Comparison of ENCODE assay signal across 11 cellular contexts in genomic region chr6:30724906-30725667, GRCh38. TPM values are rescaled to one million over a fixed set of nuclear protein-coding genes. Genes with fewer than 3 reads are reported as not detected.
DNase-seq lines count a peak whose midpoint lies in the region; ATAC-seq and TF ChIP-seq lines count a peak whose summit lies in the region.
"Had no signal": no experiment of that assay in that cellular context is flagged by ENCODE, and none has a peak within 500 bp of the region (broad histone marks: within the 10 kb centered on the region; RNA-seq: fewer than 3 reads in every experiment).

No MANE protein-coding gene starts in this region.

- H3K36me3 Mint-ChIP-seq in activated T-cell treated with anti-CD3 and anti-CD28 coated beads, Interleukin-2, amount 50 U/mL, for 72 hours (ENCODE audit: insufficient read depth in 2 of 2), result peaks cover 29 to 49% of the 10 kb centered on the region in 2 donors

- intact Hi-C loops in esophagus squamous epithelium (cut with DNase I), result no loop called here
- intact Hi-C loops in transverse colon (cut with DNase I; ENCODE audit: low total_unique reads), result loop anchor here (5.0 kb wide), 1 partner anchor 108 kb away; the partner anchor contains the start of genes MRPS18B and PPP1R10

- 0 out of 2 replicates have a peak overlapping the region, but pooled peaks have one; percentile 28 for H3K4me3 ChIP-seq in SK-N-MC
- H3K4me3 ChIP-seq in esophagus squamous epithelium, result no peak overlapping the region
- no peak overlapping the region for H3K4me3 ChIP-seq in transverse colon
- H3K4me3 ChIP-seq: lung had no signal

- in situ Hi-C loops in transverse colon (cut with MboI; ENCODE audit: low pct_ligation_motif_present in 1 of 4, low pct_unique_long_range_greater_than_20kb in 1 of 4, low sequenced_read_pairs in 3 of 4), result loop anchor here (5.0 to 25.0 kb wide), 4 partner anchors 43 to 162 kb away; partner anchors contain the start of gene DDR1 (in 2 of the 4)

- peaks cover 20 to 70% (median 31%) of the 10 kb centered on the region in 3 donors for H3K4me1 ChIP-seq in esophagus squamous epithelium
- H3K4me1 ChIP-seq in transverse colon, result peaks cover 0 to 35% (median 12%) of the 10 kb centered on the region in 4 donors

- TF ChIP-seq EP300 in transverse colon (IDR thresholded peaks at IDR 0.05; ENCODE audit: low read depth), result no peak

- H3K4me1 Mint-ChIP-seq in activated T-cell treated with anti-CD3 and anti-CD28 coated beads, Interleukin-2, amount 50 U/mL, for 72 hours (ENCODE audit: low read depth), result peaks cover 47% of the 10 kb centered on the region

- H3K4me3 Mint-ChIP-seq in activated T-cell treated with anti-CD3 and anti-CD28 coated beads, Interleukin-2, amount 50 U/mL, for 72 hours, result peak overlapping the region; percentile 81 to 94

- peak overlapping the region; percentile 69 for H3K27ac ChIP-seq in SK-N-MC
- H3K27ac ChIP-seq in esophagus squamous epithelium, result peak overlapping the region in 3 of 4 donors; percentile 34 to 96 (median 40)
- H3K27ac ChIP-seq in transverse colon, result peak overlapping the region; percentile 22 to 35 (median 28)

- no peak for TF ChIP-seq POLR2A in esophagus squamous epithelium (IDR thresholded peaks at IDR 0.05)
- TF ChIP-seq POLR2A in transverse colon (IDR thresholded peaks at IDR 0.05), result no peak

- H3K9me3 ChIP-seq in SK-N-MC (ENCODE audit: low read depth, low read length), result no peaks in the 10 kb centered on the region
- no peaks in the 10 kb centered on the region for H3K9me3 ChIP-seq in esophagus squamous epithelium
- H3K9me3 ChIP-seq in transverse colon, result no peaks in the 10 kb centered on the region

- H3K27me3 ChIP-seq in esophagus squamous epithelium (no peaks in the 10 kb centered on the region), transverse colon (no peaks in the 10 kb centered on the region)

- no peak for DNase-seq in activated T-cell treated with anti-CD3 and anti-CD28 coated beads, Interleukin-2, amount 50 U/mL, for 72 hours
- no peak for DNase-seq in activated T-cell treated with anti-CD3 and anti-CD28 coated beads, Interleukin-2, amount 50 U/mL, for 48 hours
- no peak for DNase-seq in SK-N-MC (ENCODE audit: low read depth, low spot score)
- no peak for DNase-seq in esophagus squamous epithelium (lab: John Stamatoyannopoulos, UW)
- no peak for DNase-seq in transverse colon
- DNase-seq in activated gamma-delta T cell (lab: John Stamatoyannopoulos, UW), result no peak
- DNase-seq: activated CD8-positive, alpha-beta memory T cell treated with anti-CD3 and anti-CD28 coated beads, Interleukin-2, amount 50 U/mL, for 4 hours; stimulated activated CD4-positive, alpha-beta T cell treated with anti-CD3 and anti-CD28 coated beads, Interleukin-4, amount 100 ng/mL, for 1 hour had no signal

- no peak for ATAC-seq in activated T-cell treated with anti-CD3 and anti-CD28 coated beads, Interleukin-2, amount 50 U/mL, for 72 hours (replicated peaks in 1 of 2)
- ATAC-seq in GM19035 (IDR thresholded peaks at IDR 0.05; ENCODE audit: unreplicated experiment) (no peak), GM19324 (IDR thresholded peaks at IDR 0.05; ENCODE audit: low FRiP score, unreplicated experiment) (no peak)

- WGBS in esophagus squamous epithelium, 2 donors, result 29 to 41% methylated on average over 6 of the region's 6 CpGs
- 35 to 48% methylated on average over 5 to 6 of the region's 6 CpGs for WGBS in transverse colon (ENCODE audit: low coverage in 1 of 2), 2 donors

- no peaks in the 10 kb centered on the region for H3K27me3 Mint-ChIP-seq in activated T-cell treated with anti-CD3 and anti-CD28 coated beads, Interleukin-2, amount 50 U/mL, for 72 hours (ENCODE audit: low read depth)

- no peak for TF ChIP-seq CTCF in esophagus squamous epithelium (IDR thresholded peaks at IDR 0.05)
- TF ChIP-seq CTCF in transverse colon (IDR thresholded peaks at IDR 0.05), result no peak

- H3K36me3 ChIP-seq in SK-N-MC (ENCODE audit: insufficient read depth, low read length), result peaks cover 51% of the 10 kb centered on the region
- peaks cover 30 to 78% (median 48%) of the 10 kb centered on the region in 3 donors for H3K36me3 ChIP-seq in esophagus squamous epithelium
- H3K36me3 ChIP-seq in transverse colon, result peaks cover 0 to 41% (median 17%) of the 10 kb centered on the region in 4 donors

- no peak overlapping the region for H3K9ac ChIP-seq in SK-N-MC (ENCODE audit: insufficient read length)

- H3K9me3 Mint-ChIP-seq in activated T-cell treated with anti-CD3 and anti-CD28 coated beads, Interleukin-2, amount 50 U/mL, for 72 hours, result no peaks in the 10 kb centered on the region

- peak overlapping the region; percentile 55 for H3K27ac Mint-ChIP-seq in activated T-cell treated with anti-CD3 and anti-CD28 coated beads, Interleukin-2, amount 50 U/mL, for 72 hours

RNA-seq across cellular contexts. Expression of gene TUBB, which starts 4.9 kb away (rescaled TPM):
- total RNA-seq in activated T-cell treated with anti-CD3 and anti-CD28 coated beads, Interleukin-2, amount 50 U/mL, for 72 hours, result 100 to 1,000 TPM; 668 to 724 TPM
- total RNA-seq in esophagus squamous epithelium (100 to 1,000 TPM; 151 to 351 (median 255) TPM), transverse colon (100 to 1,000 TPM in 3 of 4 donors, 10 to 100 TPM in 1; 77.1 to 128 (median 106) TPM)

RNA-seq across cellular contexts. Expression of gene MDC1, which starts 8.0 kb away (rescaled TPM):
- 100 to 1,000 TPM; 102 to 127 TPM for total RNA-seq in activated T-cell treated with anti-CD3 and anti-CD28 coated beads, Interleukin-2, amount 50 U/mL, for 72 hours
- total RNA-seq in esophagus squamous epithelium (1 to 10 TPM; 2.4 to 7.4 (median 7.0) TPM), transverse colon (10 to 100 TPM in 2 of 4 donors, 1 to 10 TPM in 2; 3.1 to 13.5 (median 9.7) TPM)

RNA-seq across cellular contexts. Expression of gene FLOT1, which starts 17.4 kb away (rescaled TPM):
- total RNA-seq in activated T-cell treated with anti-CD3 and anti-CD28 coated beads, Interleukin-2, amount 50 U/mL, for 72 hours, result 100 to 1,000 TPM; 293 to 319 TPM
- 10 to 100 TPM; 46.7 to 88.8 (median 64.4) TPM for total RNA-seq in esophagus squamous epithelium
- 100 to 1,000 TPM; 123 to 146 (median 139) TPM for total RNA-seq in transverse colon

RNA-seq across cellular contexts. Expression of gene IER3, which starts 19.3 kb away (rescaled TPM):
- 100 to 1,000 TPM; 174 to 197 TPM for total RNA-seq in activated T-cell treated with anti-CD3 and anti-CD28 coated beads, Interleukin-2, amount 50 U/mL, for 72 hours
- 10 to 100 TPM; 41.4 to 87.9 (median 66.0) TPM for total RNA-seq in esophagus squamous epithelium
- 100 to 1,000 TPM in 1 of 4 donors, 10 to 100 TPM in 3; 21.1 to 100 (median 84.6) TPM for total RNA-seq in transverse colon

RNA-seq across cellular contexts. Expression of gene NRM, which starts 34.3 kb away (rescaled TPM):
- total RNA-seq in activated T-cell treated with anti-CD3 and anti-CD28 coated beads, Interleukin-2, amount 50 U/mL, for 72 hours, result 10 to 100 TPM; 26.9 to 29.6 TPM
- 1 to 10 TPM; 3.8 to 7.4 (median 6.7) TPM for total RNA-seq in esophagus squamous epithelium
- 10 to 100 TPM in 1 of 4 donors, 1 to 10 TPM in 2, not detected in 1; 2.7 to 13.8 (median 2.7) TPM for total RNA-seq in transverse colon

Comparison
In these comparisons a context has a peak if more than half of its experiments do, and no peak if none do; other contexts are left out.
1. RNA of gene MDC1, which starts 8.0 kb away (total RNA-seq): 102 to 127 TPM in activated T-cell treated with anti-CD3 and anti-CD28 coated beads, Interleukin-2, amount 50 U/mL, for 72 hours; 3.1 to 13.5 TPM in transverse colon and 2.4 to 7.4 TPM in esophagus squamous epithelium; every median in the first group is over 4 times any median in the second.
2. Peak in every context shown above with its lines, with median percentiles within 50 percentile points of each other: H3K27ac ChIP-seq.